Comparison of ENCODE assay signal across 16 cellular contexts in the genomic region with DNA sequence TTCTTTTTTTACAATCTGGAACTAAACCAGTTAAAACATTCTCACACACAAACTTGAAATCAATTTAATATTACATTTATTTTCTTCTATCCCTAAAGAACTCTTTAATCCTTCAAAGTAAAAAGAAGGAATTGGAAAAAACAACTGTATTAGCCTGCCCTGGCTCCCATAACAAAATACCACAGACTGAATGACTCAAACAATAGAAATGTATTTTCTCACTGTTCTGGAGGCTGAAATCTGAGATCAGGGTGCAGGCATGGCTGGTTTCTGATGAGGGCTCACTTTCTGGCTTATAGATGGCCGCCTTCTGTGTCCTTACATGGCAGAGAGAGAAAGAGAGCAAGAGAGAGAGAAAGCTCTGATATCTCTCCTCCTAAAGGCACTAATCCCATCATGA.
"Had no signal": no experiment of that assay in that cellular context is flagged by ENCODE, and none has a peak within 500 bp of the region (broad histone marks: within the 10 kb centered on the region; RNA-seq: fewer than 3 reads in every experiment).

No MANE protein-coding gene starts in this region.

- H3K4me3 ChIP-seq: gastroesophageal sphincter, lung, pancreas, thyroid gland, uterus had no signal

- H3K36me3 ChIP-seq: gastroesophageal sphincter, pancreas, thyroid gland, uterus had no signal

- H3K27ac Mint-ChIP-seq: activated naive CD8-positive, alpha-beta T cell; naive B cell; stimulated activated naive B cell treated with anti-CD40 and anti-IgM and Interleukin-4, amounts not matched to agents 10 μg/mL and 1 μg/mL and 100 μg/mL, for 72 hours had no signal

- H3K4me3 Mint-ChIP-seq: activated naive CD8-positive, alpha-beta T cell; naive B cell; stimulated activated naive B cell treated with anti-CD40 and anti-IgM and Interleukin-4, amounts not matched to agents 10 μg/mL and 1 μg/mL and 100 μg/mL, for 72 hours had no signal

- H3K9me3 ChIP-seq: pancreas, thyroid gland, uterus had no signal

- H3K27me3 Mint-ChIP-seq: naive B cell had no signal

- H3K4me1 Mint-ChIP-seq: naive B cell; stimulated activated naive B cell treated with anti-CD40 and anti-IgM and Interleukin-4, amounts not matched to agents 10 μg/mL and 1 μg/mL and 100 μg/mL, for 72 hours had no signal

- H3K27me3 ChIP-seq: gastroesophageal sphincter, pancreas, thyroid gland, uterus had no signal

- H3K4me1 ChIP-seq: gastroesophageal sphincter, pancreas, thyroid gland, uterus had no signal

- H3K36me3 Mint-ChIP-seq: activated naive CD8-positive, alpha-beta T cell; naive B cell; stimulated activated naive B cell treated with anti-CD40 and anti-IgM and Interleukin-4, amounts not matched to agents 10 μg/mL and 1 μg/mL and 100 μg/mL, for 72 hours had no signal

- FAIRE-seq: pancreas had no signal

- DNase-seq: activated CD4-positive, alpha-beta T cell treated with anti-CD3 and anti-CD28 coated beads, Interleukin-2, amount 50 U/mL, for 1 hour; activated CD8-positive, alpha-beta memory T cell treated with anti-CD3 and anti-CD28 coated beads for 24 hours; activated gamma-delta T cell treated with Interleukin-2 at 50 U/mL for 16 hours; amygdala; islet precursor cell; naive B cell; pancreas; stimulated activated CD4-positive, alpha-beta T cell treated with anti-CD3 and anti-CD28 coated beads, Interleukin-4, amount 100 ng/mL, for 1 hour; stimulated activated naive B cell treated with anti-CD40 and anti-IgM and Interleukin-4, amounts not matched to agents 10 μg/mL and 1 μg/mL and 100 μg/mL, for 72 hours; thyroid gland; uterus had no signal

- H3K27ac ChIP-seq: epithelial cell of prostate, gastroesophageal sphincter, pancreas, thyroid gland, uterus had no signal

- ATAC-seq: activated CD4-positive, CD25-positive, alpha-beta regulatory T cell treated with anti-CD3 and anti-CD28 coated beads, Interleukin-2, amount 50 U/mL, for 24 hours; gastroesophageal sphincter; pancreas; stimulated activated naive B cell treated with anti-CD40 and anti-IgM and Interleukin-4, amounts not matched to agents 10 μg/mL and 1 μg/mL and 100 μg/mL, for 72 hours had no signal
